Comparison of ENCODE assay signal across 8 cellular contexts in genomic region chr10:30591249-30591670, GRCh38. TPM values are rescaled to one million over a fixed set of nuclear protein-coding genes. Genes with fewer than 3 reads are reported as not detected.
A peak's percentile ranks its signal among the peaks of the same experiment; 100 is the strongest.
DNase-seq lines count a peak whose midpoint lies in the region; ATAC-seq, FAIRE-seq and TF ChIP-seq lines count a peak whose summit lies in the region.

No MANE protein-coding gene starts in this region.

- peak; percentile 74 for FAIRE-seq in TTC549 (lab: Jason Lieb, UNC)

- no peaks in the 10 kb centered on the region for H3K27me3 ChIP-seq in MM.1S (replicated peaks; ENCODE audit: insufficient read depth, low read length)
- no peaks in the 10 kb centered on the region for H3K27me3 ChIP-seq in left lung

- peak; percentile 88 for ATAC-seq in left lung
- peak; percentile 67 for ATAC-seq in stimulated activated effector memory CD8-positive, alpha-beta T cell treated with anti-CD3 and anti-CD28 coated beads, Interleukin-12 subunit alpha, Interleukin-12 subunit beta, amount 100 ng/mL, for 72 hours

- intact Hi-C loops in left lung (cut with DNase I), result loop anchor here in 1 of 2 donors (5.0 kb wide), 1 partner anchor 199 kb away; no protein-coding TSS in a partner anchor

- H3K9me3 ChIP-seq in MM.1S (replicated peaks; ENCODE audit: insufficient read depth, low read length) (no peaks in the 10 kb centered on the region), left lung (no peaks in the 10 kb centered on the region)

- H3K4me1 Mint-ChIP-seq in stimulated activated effector memory CD8-positive, alpha-beta T cell treated with anti-CD3 and anti-CD28 coated beads, Interleukin-12 subunit alpha, Interleukin-12 subunit beta, amount 100 ng/mL, for 72 hours, result no peaks in the 10 kb centered on the region

- H3K36me3 Mint-ChIP-seq in stimulated activated effector memory CD8-positive, alpha-beta T cell treated with anti-CD3 and anti-CD28 coated beads, Interleukin-12 subunit alpha, Interleukin-12 subunit beta, amount 100 ng/mL, for 72 hours, result no peaks in the 10 kb centered on the region

- H3K4me1 ChIP-seq in MM.1S (ENCODE audit: low read length) (peaks cover 3% of the 10 kb centered on the region; the same call in 1 of the 2 replicates), left lung (peaks cover 0 to 36% of the 10 kb centered on the region in 2 donors)

- no peaks in the 10 kb centered on the region for H4K20me1 ChIP-seq in MM.1S (ENCODE audit: insufficient read depth, low read length)

- no peak overlapping the region for H3K4me2 ChIP-seq in MM.1S (ENCODE audit: low read depth, low read length)

- H3K36me3 ChIP-seq in MM.1S (replicated peaks; ENCODE audit: insufficient read depth, low read length) (no peaks in the 10 kb centered on the region), left lung (no peaks in the 10 kb centered on the region)

- H3K4me3 ChIP-seq in MM.1S (ENCODE audit: low read length), result no peak overlapping the region
- H3K4me3 ChIP-seq in left lung, result no peak overlapping the region

- no peak overlapping the region for H3K4me3 Mint-ChIP-seq in stimulated activated effector memory CD8-positive, alpha-beta T cell treated with anti-CD3 and anti-CD28 coated beads, Interleukin-12 subunit alpha, Interleukin-12 subunit beta, amount 100 ng/mL, for 72 hours

- H3K9ac ChIP-seq in MM.1S (ENCODE audit: low read length), result no peak overlapping the region

- TF ChIP-seq CTCF in MM.1S (IDR thresholded peaks at IDR 0.05; ENCODE audit: low read length) (peak; percentile 82), left lung (IDR thresholded peaks at IDR 0.05) (peak; percentile 66 to 81)

- no peaks in the 10 kb centered on the region for H3K9me3 Mint-ChIP-seq in stimulated activated effector memory CD8-positive, alpha-beta T cell treated with anti-CD3 and anti-CD28 coated beads, Interleukin-12 subunit alpha, Interleukin-12 subunit beta, amount 100 ng/mL, for 72 hours

- peak overlapping the region; percentile 14; the same call in 1 of the 2 replicates for H2AFZ ChIP-seq in MM.1S (ENCODE audit: low read length)

- DNase-seq in NCI-H510A treated with DMSO at 0.1 percent for 48 hours (lab: John Stamatoyannopoulos, UW), result peak; percentile 37
- DNase-seq in NCI-H510A (lab: John Stamatoyannopoulos, UW), result no peak
- DNase-seq in MM.1S, result peak; percentile 52
- peak; percentile 29 for DNase-seq in cerebellum (ENCODE audit: low spot score)
- DNase-seq in left lung, result no peak
- peak; percentile 19 to 62 for DNase-seq in stimulated activated effector memory CD8-positive, alpha-beta T cell treated with anti-CD3 and anti-CD28 coated beads, Interleukin-12 subunit alpha, Interleukin-12 subunit beta, amount 100 ng/mL, for 72 hours (ENCODE audit: low spot score in 2 of 2)
- no peak for DNase-seq in OCI-M2 (lab: John Stamatoyannopoulos, UW; ENCODE audit: unreplicated experiment)

- no peak overlapping the region for H3K27ac ChIP-seq in MM.1S (ENCODE audit: low read length)
- no peak overlapping the region for H3K27ac ChIP-seq in left lung

- no peak overlapping the region for H3K27ac Mint-ChIP-seq in stimulated activated effector memory CD8-positive, alpha-beta T cell treated with anti-CD3 and anti-CD28 coated beads, Interleukin-12 subunit alpha, Interleukin-12 subunit beta, amount 100 ng/mL, for 72 hours

- H3F3A ChIP-seq in MM.1S (ENCODE audit: insufficient read depth, low read length), result no peaks in the 10 kb centered on the region

- no peaks in the 10 kb centered on the region for H3K79me2 ChIP-seq in MM.1S (ENCODE audit: low read length)

- H3K9me2 ChIP-seq in MM.1S (replicated peaks; ENCODE audit: insufficient read depth, low read length), result no peaks in the 10 kb centered on the region

RNA-seq across cellular contexts. Expression of gene LYZL2, which starts 38.3 kb away (rescaled TPM):
- total RNA-seq in cerebellum (not detected), left lung (not detected)

Comparison
In these comparisons a context has a peak if more than half of its experiments do, and no peak if none do; other contexts are left out.
1. DNase-seq: peak in NCI-H510A treated with DMSO at 0.1 percent for 48 hours (single experiment), MM.1S (single experiment), cerebellum (single experiment) and stimulated activated effector memory CD8-positive, alpha-beta T cell treated with anti-CD3 and anti-CD28 coated beads, Interleukin-12 subunit alpha, Interleukin-12 subunit beta, amount 100 ng/mL, for 72 hours (2 of 2); none in NCI-H510A (single experiment), left lung (0 of 2) and OCI-M2 (single experiment).